1 cellular context compared by ENCODE assay signal in the genomic region with DNA sequence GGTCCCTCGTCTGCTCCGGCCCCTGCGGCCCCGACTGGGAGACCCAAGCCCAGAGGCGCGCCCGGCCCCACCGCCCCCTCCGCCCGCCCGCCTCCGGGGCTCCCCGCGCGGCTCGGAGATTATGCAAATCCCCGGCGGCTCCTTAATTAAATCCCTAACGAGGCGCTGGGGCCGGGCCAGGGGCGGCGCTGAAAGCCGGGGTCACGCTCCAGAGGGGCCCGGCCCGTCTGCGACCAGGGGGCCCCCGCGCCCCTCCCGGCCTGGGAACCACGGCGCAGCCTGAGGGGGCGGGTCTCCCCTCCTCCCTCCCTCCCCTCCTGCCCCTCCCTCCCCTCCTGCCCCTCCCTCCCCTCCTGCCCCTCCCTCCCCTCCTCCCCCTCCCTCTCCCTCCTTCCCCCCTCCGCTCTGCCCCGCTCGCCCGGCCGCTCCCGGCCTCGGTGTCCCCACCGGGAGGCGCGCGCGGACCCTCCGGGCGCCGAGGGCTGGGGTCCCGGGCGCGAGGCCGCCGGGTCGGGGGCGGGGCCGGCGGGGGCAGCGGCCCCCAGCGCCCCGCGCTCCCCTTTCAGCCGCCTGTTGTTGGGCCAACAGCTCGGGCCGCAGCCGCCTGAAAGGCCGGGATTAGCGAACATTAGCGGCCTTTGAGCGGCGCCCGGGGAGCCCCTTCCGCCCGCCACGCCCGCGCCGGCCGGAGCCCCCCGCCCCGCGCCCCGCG.
A peak's percentile ranks its signal among the peaks of the same experiment; 100 is the strongest.
TF ChIP-seq lines count a peak whose summit lies in the region.

No MANE protein-coding gene starts in this region.

TF ChIP-seq in HepG2, 621 proteins besides CTCF, POLR2A, EP300 and RAD21 (continued from another document and continues in another):
- TF ChIP-seq, protein P1, sequence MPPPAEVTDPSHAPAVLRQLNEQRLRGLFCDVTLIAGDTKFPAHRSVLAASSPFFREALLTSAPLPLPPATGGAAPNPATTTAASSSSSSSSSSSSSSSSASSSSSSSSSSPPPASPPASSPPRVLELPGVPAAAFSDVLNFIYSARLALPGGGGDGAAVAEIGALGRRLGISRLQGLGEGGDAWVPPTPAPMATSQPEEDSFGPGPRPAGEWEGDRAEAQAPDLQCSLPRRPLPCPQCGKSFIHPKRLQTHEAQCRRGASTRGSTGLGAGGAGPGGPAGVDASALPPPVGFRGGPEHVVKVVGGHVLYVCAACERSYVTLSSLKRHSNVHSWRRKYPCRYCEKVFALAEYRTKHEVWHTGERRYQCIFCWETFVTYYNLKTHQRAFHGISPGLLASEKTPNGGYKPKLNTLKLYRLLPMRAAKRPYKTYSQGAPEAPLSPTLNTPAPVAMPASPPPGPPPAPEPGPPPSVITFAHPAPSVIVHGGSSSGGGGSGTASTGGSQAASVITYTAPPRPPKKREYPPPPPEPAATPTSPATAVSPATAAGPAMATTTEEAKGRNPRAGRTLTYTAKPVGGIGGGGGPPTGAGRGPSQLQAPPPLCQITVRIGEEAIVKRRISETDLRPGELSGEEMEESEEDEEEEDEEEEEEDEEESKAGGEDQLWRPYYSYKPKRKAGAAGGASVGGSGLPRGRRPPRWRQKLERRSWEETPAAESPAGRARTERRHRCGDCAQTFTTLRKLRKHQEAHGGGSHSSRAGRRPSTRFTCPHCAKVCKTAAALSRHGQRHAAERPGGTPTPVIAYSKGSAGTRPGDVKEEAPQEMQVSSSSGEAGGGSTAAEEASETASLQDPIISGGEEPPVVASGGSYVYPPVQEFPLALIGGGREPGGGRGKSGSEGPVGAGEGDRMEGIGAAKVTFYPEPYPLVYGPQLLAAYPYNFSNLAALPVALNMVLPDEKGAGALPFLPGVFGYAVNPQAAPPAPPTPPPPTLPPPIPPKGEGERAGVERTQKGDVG (CRISPR knock-in tag; IDR thresholded peaks at IDR 0.05; ENCODE audit: borderline replicate concordance), result no peak
- TF ChIP-seq SRSF1 (optimal IDR thresholded peaks at IDR 0.05; ENCODE audit: low read depth, low read length) (peak; percentile 3), ZNF484 (CRISPR knock-in tag; IDR thresholded peaks at IDR 0.05; ENCODE audit: borderline replicate concordance, low read depth) (no peak), FOXO4 (CRISPR knock-in tag; conservative IDR thresholded peaks at IDR 0.05) (no peak), SKIL (CRISPR knock-in tag; IDR thresholded peaks at IDR 0.05; ENCODE audit: borderline replicate concordance) (no peak), MEIS2 (CRISPR knock-in tag; IDR thresholded peaks at IDR 0.05) (no peak), MAX (IDR thresholded peaks at IDR 0.05) (no peak), TBP (CRISPR knock-in tag; IDR thresholded peaks at IDR 0.05) (no peak), TCF7 (IDR thresholded peaks at IDR 0.05; ENCODE audit: low read depth) (no peak; the same call in 1 of the 2 replicates), PHF21A (CRISPR knock-in tag; IDR thresholded peaks at IDR 0.05) (no peak), DNMT3B (CRISPR knock-in tag; conservative IDR thresholded peaks at IDR 0.05) (0 out of 2 replicates have a peak, but pooled peaks have one; percentile 6), GABPB1 (CRISPR knock-in tag; IDR thresholded peaks at IDR 0.05) (no peak), GLI4 (CRISPR knock-in tag; IDR thresholded peaks at IDR 0.05; ENCODE audit: borderline replicate concordance) (no peak), ZMYM4 (CRISPR knock-in tag; IDR thresholded peaks at IDR 0.05) (no peak), TRAFD1 (CRISPR knock-in tag; IDR thresholded peaks at IDR 0.05; ENCODE audit: borderline replicate concordance) (no peak), ZNF510 (CRISPR knock-in tag; IDR thresholded peaks at IDR 0.05; ENCODE audit: low read depth) (no peak), CENPT (CRISPR knock-in tag; IDR thresholded peaks at IDR 0.05; ENCODE audit: low read depth) (no peak), ZSCAN12 (CRISPR knock-in tag; IDR thresholded peaks at IDR 0.05) (no peak), ZNF235 (CRISPR knock-in tag; IDR thresholded peaks at IDR 0.05; ENCODE audit: borderline replicate concordance) (no peak), ZNF263 (CRISPR knock-in tag; IDR thresholded peaks at IDR 0.05) (no peak), ZNF747 (CRISPR knock-in tag; IDR thresholded peaks at IDR 0.05; ENCODE audit: borderline replicate concordance) (no peak), DNMT1 (CRISPR knock-in tag; IDR thresholded peaks at IDR 0.05) (no peak), ZNF451 (CRISPR knock-in tag; IDR thresholded peaks at IDR 0.05) (no peak), ZNF652 (CRISPR knock-in tag; IDR thresholded peaks at IDR 0.05; ENCODE audit: borderline replicate concordance, low read depth) (no peak), MAZ (IDR thresholded peaks at IDR 0.05; ENCODE audit: borderline replicate concordance, low read depth, low read length) (no peak; the same call in 1 of the 2 replicates), MAZ (CRISPR knock-in tag; IDR thresholded peaks at IDR 0.05; ENCODE audit: low read depth) (no peak; the same call in 1 of the 2 replicates), RXRB (CRISPR knock-in tag; IDR thresholded peaks at IDR 0.05; ENCODE audit: borderline replicate concordance) (no peak), PCBP1 (IDR thresholded peaks at IDR 0.05; ENCODE audit: borderline replicate concordance, low read depth, low read length) (0 out of 2 replicates have a peak, but pooled peaks have one; percentile 54), ZNF670 (CRISPR knock-in tag; IDR thresholded peaks at IDR 0.05; ENCODE audit: borderline replicate concordance) (no peak), SNAPC2 (CRISPR knock-in tag; IDR thresholded peaks at IDR 0.05) (no peak), RARA (CRISPR knock-in tag; IDR thresholded peaks at IDR 0.05) (0 out of 2 replicates have a peak, but pooled peaks have one; percentile 11), HOXA3 (CRISPR knock-in tag; IDR thresholded peaks at IDR 0.05) (no peak), GFI1 (CRISPR knock-in tag; IDR thresholded peaks at IDR 0.05; ENCODE audit: borderline replicate concordance) (0 out of 2 replicates have a peak, but pooled peaks have one; percentile 0), PRPF4 (IDR thresholded peaks at IDR 0.05; ENCODE audit: low read depth, low read length, poor library complexity, severe bottlenecking) (no peak), KLF16 (CRISPR knock-in tag; IDR thresholded peaks at IDR 0.05) (0 out of 4 replicates have a peak, but pooled peaks of 1 of the 2 experiments have one; percentile 1), XBP1 (CRISPR knock-in tag; IDR thresholded peaks at IDR 0.05) (no peak), HIVEP1 (CRISPR knock-in tag; IDR thresholded peaks at IDR 0.05) (no peak), TRIM24 (CRISPR knock-in tag; IDR thresholded peaks at IDR 0.05) (no peak), KLF12 (CRISPR knock-in tag; IDR thresholded peaks at IDR 0.05; ENCODE audit: borderline replicate concordance) (no peak), AHR (CRISPR knock-in tag; IDR thresholded peaks at IDR 0.05) (no peak), RBM22 (optimal IDR thresholded peaks at IDR 0.05; ENCODE audit: low read length) (no peak), ZNF382 (CRISPR knock-in tag; IDR thresholded peaks at IDR 0.05; ENCODE audit: borderline replicate concordance) (no peak), ZNF562 (CRISPR knock-in tag; IDR thresholded peaks at IDR 0.05; ENCODE audit: borderline replicate concordance) (no peak), ZFY (CRISPR knock-in tag; IDR thresholded peaks at IDR 0.05) (peak; percentile 26; the same call in 1 of the 2 replicates), ZFP36L2 (CRISPR knock-in tag; IDR thresholded peaks at IDR 0.05) (no peak)
- TF ChIP-seq, protein P2, sequence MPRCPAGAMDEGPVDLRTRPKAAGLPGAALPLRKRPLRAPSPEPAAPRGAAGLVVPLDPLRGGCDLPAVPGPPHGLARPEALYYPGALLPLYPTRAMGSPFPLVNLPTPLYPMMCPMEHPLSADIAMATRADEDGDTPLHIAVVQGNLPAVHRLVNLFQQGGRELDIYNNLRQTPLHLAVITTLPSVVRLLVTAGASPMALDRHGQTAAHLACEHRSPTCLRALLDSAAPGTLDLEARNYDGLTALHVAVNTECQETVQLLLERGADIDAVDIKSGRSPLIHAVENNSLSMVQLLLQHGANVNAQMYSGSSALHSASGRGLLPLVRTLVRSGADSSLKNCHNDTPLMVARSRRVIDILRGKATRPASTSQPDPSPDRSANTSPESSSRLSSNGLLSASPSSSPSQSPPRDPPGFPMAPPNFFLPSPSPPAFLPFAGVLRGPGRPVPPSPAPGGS (CRISPR knock-in tag; IDR thresholded peaks at IDR 0.05), result no peak
- TF ChIP-seq, protein P3, sequence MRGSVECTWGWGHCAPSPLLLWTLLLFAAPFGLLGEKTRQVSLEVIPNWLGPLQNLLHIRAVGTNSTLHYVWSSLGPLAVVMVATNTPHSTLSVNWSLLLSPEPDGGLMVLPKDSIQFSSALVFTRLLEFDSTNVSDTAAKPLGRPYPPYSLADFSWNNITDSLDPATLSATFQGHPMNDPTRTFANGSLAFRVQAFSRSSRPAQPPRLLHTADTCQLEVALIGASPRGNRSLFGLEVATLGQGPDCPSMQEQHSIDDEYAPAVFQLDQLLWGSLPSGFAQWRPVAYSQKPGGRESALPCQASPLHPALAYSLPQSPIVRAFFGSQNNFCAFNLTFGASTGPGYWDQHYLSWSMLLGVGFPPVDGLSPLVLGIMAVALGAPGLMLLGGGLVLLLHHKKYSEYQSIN (CRISPR knock-in tag; IDR thresholded peaks at IDR 0.05; ENCODE audit: borderline replicate concordance), result no peak
- TF ChIP-seq, protein P4, sequence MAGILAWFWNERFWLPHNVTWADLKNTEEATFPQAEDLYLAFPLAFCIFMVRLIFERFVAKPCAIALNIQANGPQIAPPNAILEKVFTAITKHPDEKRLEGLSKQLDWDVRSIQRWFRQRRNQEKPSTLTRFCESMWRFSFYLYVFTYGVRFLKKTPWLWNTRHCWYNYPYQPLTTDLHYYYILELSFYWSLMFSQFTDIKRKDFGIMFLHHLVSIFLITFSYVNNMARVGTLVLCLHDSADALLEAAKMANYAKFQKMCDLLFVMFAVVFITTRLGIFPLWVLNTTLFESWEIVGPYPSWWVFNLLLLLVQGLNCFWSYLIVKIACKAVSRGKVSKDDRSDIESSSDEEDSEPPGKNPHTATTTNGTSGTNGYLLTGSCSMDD (CRISPR knock-in tag; IDR thresholded peaks at IDR 0.05), result no peak
- TF ChIP-seq, protein P5, sequence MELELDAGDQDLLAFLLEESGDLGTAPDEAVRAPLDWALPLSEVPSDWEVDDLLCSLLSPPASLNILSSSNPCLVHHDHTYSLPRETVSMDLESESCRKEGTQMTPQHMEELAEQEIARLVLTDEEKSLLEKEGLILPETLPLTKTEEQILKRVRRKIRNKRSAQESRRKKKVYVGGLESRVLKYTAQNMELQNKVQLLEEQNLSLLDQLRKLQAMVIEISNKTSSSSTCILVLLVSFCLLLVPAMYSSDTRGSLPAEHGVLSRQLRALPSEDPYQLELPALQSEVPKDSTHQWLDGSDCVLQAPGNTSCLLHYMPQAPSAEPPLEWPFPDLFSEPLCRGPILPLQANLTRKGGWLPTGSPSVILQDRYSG (CRISPR knock-in tag; IDR thresholded peaks at IDR 0.05), result no peak
- TF ChIP-seq, protein P6, sequence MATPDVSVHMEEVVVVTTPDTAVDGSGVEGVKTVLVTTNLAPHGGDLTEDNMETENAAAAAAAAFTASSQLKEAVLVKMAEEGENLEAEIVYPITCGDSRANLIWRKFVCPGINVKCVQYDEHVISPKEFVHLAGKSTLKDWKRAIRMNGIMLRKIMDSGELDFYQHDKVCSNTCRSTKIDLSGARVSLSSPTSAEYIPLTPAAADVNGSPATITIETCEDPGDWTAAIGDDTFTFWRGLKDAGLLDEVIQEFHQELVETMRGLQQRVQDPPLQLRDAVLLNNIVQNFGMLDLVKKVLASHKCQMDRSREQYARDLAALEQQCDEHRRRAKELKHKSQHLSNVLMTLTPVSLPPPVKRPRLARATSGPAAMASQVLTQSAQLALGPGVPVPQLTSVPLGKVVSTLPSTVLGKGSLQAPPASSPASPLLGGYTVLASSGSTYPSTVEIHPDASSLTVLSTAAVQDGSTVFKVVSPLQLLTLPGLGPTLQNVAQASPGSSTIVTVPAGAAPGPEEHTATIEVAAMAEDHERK (CRISPR knock-in tag; IDR thresholded peaks at IDR 0.05; ENCODE audit: low read depth), result no peak
